In the genomic region with DNA sequence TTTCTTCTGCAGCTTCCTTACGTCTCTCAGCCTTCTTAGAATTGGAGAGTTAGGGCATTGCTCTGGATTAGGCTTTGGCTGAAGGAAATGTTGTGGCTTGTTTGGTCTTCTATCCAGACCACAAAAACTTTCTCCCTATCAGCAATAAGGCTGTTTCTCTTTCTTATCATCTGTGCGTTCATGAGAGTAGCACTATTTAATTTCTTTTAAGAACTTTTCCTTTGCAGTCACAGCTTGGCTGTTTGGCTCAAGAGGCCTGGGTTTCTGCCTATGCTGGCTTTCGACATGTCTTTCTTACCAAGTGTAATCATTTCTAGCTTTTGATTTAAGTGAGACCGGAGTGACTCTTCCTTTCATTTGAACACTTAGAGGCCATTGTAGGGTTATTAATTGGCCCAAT, we compare ENCODE assay signal across 23 cellular contexts.
"Had no signal": no experiment of that assay in that cellular context is flagged by ENCODE, and none has a peak within 500 bp of the region (broad histone marks: within the 10 kb centered on the region; RNA-seq: fewer than 3 reads in every experiment).

No MANE protein-coding gene starts in this region.

- H3K4me3 ChIP-seq: colonic mucosa, esophagus squamous epithelium, lung, psoas muscle, skin epidermis, suprapubic skin, tibial artery, upper lobe of left lung, uterus had no signal

- H3K27me3 ChIP-seq: colonic mucosa, esophagus squamous epithelium, neutrophil, suprapubic skin, tibial artery, upper lobe of left lung, uterus had no signal

- H3K4me3 Mint-ChIP-seq: stimulated activated naive B cell treated with anti-CD40 and anti-IgM and Interleukin-4, amounts not matched to agents 10 μg/mL and 1 μg/mL and 100 μg/mL, for 72 hours had no signal

- H3K4me1 ChIP-seq: psoas muscle, suprapubic skin, tibial artery, uterus had no signal

- H3K27ac ChIP-seq: colonic mucosa, esophagus squamous epithelium, neutrophil, psoas muscle, skin epidermis, suprapubic skin, tibial artery, upper lobe of left lung, uterus had no signal

- H3K4me1 Mint-ChIP-seq: stimulated activated naive B cell treated with anti-CD40 and anti-IgM and Interleukin-4, amounts not matched to agents 10 μg/mL and 1 μg/mL and 100 μg/mL, for 72 hours had no signal

- H3K9me3 ChIP-seq: colonic mucosa, esophagus squamous epithelium, neutrophil, psoas muscle, suprapubic skin, tibial artery, upper lobe of left lung, uterus had no signal

- H3K27ac Mint-ChIP-seq: stimulated activated naive B cell treated with anti-CD40 and anti-IgM and Interleukin-4, amounts not matched to agents 10 μg/mL and 1 μg/mL and 100 μg/mL, for 72 hours had no signal

- ATAC-seq: left colon; left ventricle myocardium superior; psoas muscle; sciatic nerve; stimulated activated naive B cell treated with anti-CD40 and anti-IgM and Interleukin-4, amounts not matched to agents 10 μg/mL and 1 μg/mL and 100 μg/mL, for 72 hours had no signal

- DNase-seq: colonic mucosa; dermis blood vessel endothelial cell; esophagus squamous epithelium; foreskin melanocyte; head of caudate nucleus; hippocampal formation; left colon; left ventricle myocardium superior; mesenchymal stem cell; midbrain; psoas muscle; retina; stimulated activated CD4-positive, alpha-beta T cell treated with anti-CD3 and anti-CD28 coated beads, Interleukin-2, amount 100 ng/mL, for 24 hours; stimulated activated CD4-positive, alpha-beta T cell treated with anti-CD3 and anti-CD28 coated beads, Interleukin-4, amount 100 ng/mL, for 4 hours; stimulated activated naive B cell treated with anti-CD40 and anti-IgM and Interleukin-4, amounts not matched to agents 10 μg/mL and 1 μg/mL and 100 μg/mL, for 72 hours; tibial artery; upper lobe of left lung; uterus had no signal

- H3K36me3 ChIP-seq: colonic mucosa, neutrophil, suprapubic skin, uterus had no signal
